In genomic region chr11:112150517-112150916, GRCh38 we compare ENCODE assay signal across 23 cellular contexts. TPM values are rescaled to one million over a fixed set of nuclear protein-coding genes. Genes with fewer than 3 reads are reported as not detected.
"Had no signal": no experiment of that assay in that cellular context is flagged by ENCODE, and none has a peak within 500 bp of the region (broad histone marks: within the 10 kb centered on the region; RNA-seq: fewer than 3 reads in every experiment).

No MANE protein-coding gene starts in this region.

- DNase-seq: activated CD4-positive, alpha-beta T cell treated with anti-CD3 and anti-CD28 coated beads, Interleukin-2, amount 50 U/mL, for 1 hour; activated CD8-positive, alpha-beta T cell treated with anti-CD3 and anti-CD28 coated beads, Interleukin-2, amount 10 ng/mL, durations not matched to agents 7 days and 5 days; activated gamma-delta T cell; activated naive CD4-positive, alpha-beta T cell treated with anti-CD3 and anti-CD28 coated beads, Interleukin-2, amount 50 U/mL, for 16 hours; activated naive CD8-positive, alpha-beta T cell treated with anti-CD3 and anti-CD28 coated beads, Interleukin-2, amount 50 U/mL, for 24 hours; body of pancreas; gastrocnemius medialis; left cardiac atrium; mesendoderm; naive B cell; stimulated activated CD4-positive, alpha-beta T cell treated with anti-CD3 and anti-CD28 coated beads, Interleukin-4, amount 100 ng/mL, for 1 hour; stimulated activated naive CD4-positive, alpha-beta T cell; SW 1271; T-helper 17 cell; thyroid gland; upper lobe of right lung had no signal

- H3K4me3 ChIP-seq: body of pancreas, esophagus muscularis mucosa, gastrocnemius medialis, thyroid gland, upper lobe of right lung had no signal

- H3K36me3 ChIP-seq: esophagus muscularis mucosa, gastrocnemius medialis, thyroid gland had no signal

- H3K9me3 ChIP-seq: body of pancreas, esophagus muscularis mucosa, gastrocnemius medialis, thyroid gland, upper lobe of right lung had no signal

- H3K27me3 ChIP-seq: body of pancreas, esophagus muscularis mucosa, gastrocnemius medialis, thyroid gland, upper lobe of right lung had no signal

- H3K4me1 ChIP-seq: esophagus muscularis mucosa, gastrocnemius medialis, thyroid gland, upper lobe of right lung had no signal

- H3K27ac ChIP-seq: body of pancreas, esophagus muscularis mucosa, gastrocnemius medialis, thyroid gland, upper lobe of right lung had no signal

RNA-seq across cellular contexts. Expression of gene IL18, which starts 13.4 kb away (rescaled TPM):
- total RNA-seq: dermis microvascular lymphatic vessel endothelial cell, neural crest cell, osteoblast had no signal

RNA-seq across cellular contexts. Expression of gene TEX12, which starts 16.7 kb away (rescaled TPM):
- total RNA-seq: activated CD8-positive, alpha-beta T cell treated with anti-CD3 and anti-CD28 coated beads, Interleukin-2, amount 10 ng/mL, durations not matched to agents 7 days and 5 days; activated T-helper 1 cell treated with anti-CD3 and anti-CD28 coated beads, Interleukin-12 subunit alpha, Interleukin-12 subunit beta, Interleukin-2, Interleukin-4 antibody, amounts not matched to agents 30 ng/mL and 10 ng/mL and 1 ng/mL, durations not matched to agents 14 hours and 24 hours and 36 hours; body of pancreas; dermis microvascular lymphatic vessel endothelial cell; left cardiac atrium; mucosa of gallbladder; neural crest cell; osteoblast; progenitor cell of endocrine pancreas; upper lobe of right lung had no signal
